In the genomic region with DNA sequence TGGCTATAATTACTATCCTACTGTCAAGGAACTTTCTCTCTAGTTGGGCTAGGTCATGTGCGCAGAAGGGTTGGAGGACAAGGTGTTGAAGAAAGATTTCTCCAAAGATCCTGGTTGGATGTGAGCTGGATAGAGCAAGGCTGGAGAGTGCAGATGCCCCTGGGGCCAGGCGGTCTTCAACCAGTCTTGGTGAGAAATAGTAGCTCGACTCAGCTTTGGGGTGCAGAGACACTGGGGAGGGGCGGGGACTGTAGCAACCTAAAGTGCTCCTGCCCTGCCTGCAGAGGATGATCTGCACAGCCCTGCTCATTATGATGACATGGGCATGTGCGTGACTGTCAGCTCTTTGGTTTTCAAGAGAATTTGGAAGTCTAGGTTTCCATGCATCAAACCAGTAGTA, we compare ENCODE assay signal across 29 cellular contexts. TPM values are rescaled to one million over a fixed set of nuclear protein-coding genes. Genes with fewer than 3 reads are reported as not detected.
"Had no signal": no experiment of that assay in that cellular context is flagged by ENCODE, and none has a peak within 500 bp of the region (broad histone marks: within the 10 kb centered on the region; RNA-seq: fewer than 3 reads in every experiment).

No MANE protein-coding gene starts in this region.

- H3K27me3 Mint-ChIP-seq: activated naive CD8-positive, alpha-beta T cell treated with anti-CD3 and anti-CD28 coated beads for 36 hours had no signal

- H3K27ac Mint-ChIP-seq: activated B cell treated with CpG ODN at 0.5 μM for 24 hours; activated CD8-positive, alpha-beta T cell treated with anti-CD3 and anti-CD28 coated beads for 36 hours; activated naive CD4-positive, alpha-beta T cell treated with anti-CD3 and anti-CD28 coated beads for 36 hours; activated naive CD8-positive, alpha-beta T cell treated with anti-CD3 and anti-CD28 coated beads for 36 hours; activated T-cell treated with anti-CD3 and anti-CD28 coated beads, Interleukin-2, amount 50 U/mL, for 72 hours; dendritic cell treated with granulocyte-macrophage colony-stimulating factor and Interleukin-4, amounts not matched to agents 40 ng/mL and 50 ng/mL, for 4 days; nephron progenitor cell; progenitor cell of endocrine pancreas; stimulated activated naive B cell treated with anti-CD40 and anti-IgM and Interleukin-4, amounts not matched to agents 10 μg/mL and 1 μg/mL and 100 μg/mL, for 72 hours; T-helper 2 cell treated with Interferon-gamma antibody and Interleukin-4, amounts not matched to agents 5 μg/mL and 100 μg/mL, for 36 hours had no signal

- ATAC-seq: activated CD8-positive, alpha-beta T cell treated with anti-CD3 and anti-CD28 coated beads for 36 hours; activated T-cell treated with anti-CD3 and anti-CD28 coated beads, Interleukin-2, amount 50 U/mL, for 72 hours; foreskin keratinocyte; heart right ventricle; left lung; lower lobe of right lung; mucosa of descending colon; stimulated activated naive B cell treated with anti-CD40 and anti-IgM and Interleukin-4, amounts not matched to agents 10 μg/mL and 1 μg/mL and 100 μg/mL, for 72 hours had no signal

- H3K4me3 Mint-ChIP-seq: activated B cell treated with CpG ODN at 0.5 μM for 24 hours; activated CD8-positive, alpha-beta T cell treated with anti-CD3 and anti-CD28 coated beads for 36 hours; activated naive CD4-positive, alpha-beta T cell treated with anti-CD3 and anti-CD28 coated beads for 36 hours; activated naive CD8-positive, alpha-beta T cell treated with anti-CD3 and anti-CD28 coated beads for 36 hours; activated T-cell treated with anti-CD3 and anti-CD28 coated beads, Interleukin-2, amount 50 U/mL, for 72 hours; dendritic cell treated with granulocyte-macrophage colony-stimulating factor and Interleukin-4, amounts not matched to agents 40 ng/mL and 50 ng/mL, for 4 days; nephron progenitor cell; stimulated activated naive B cell treated with anti-CD40 and anti-IgM and Interleukin-4, amounts not matched to agents 10 μg/mL and 1 μg/mL and 100 μg/mL, for 72 hours; T-helper 2 cell treated with Interferon-gamma antibody and Interleukin-4, amounts not matched to agents 5 μg/mL and 100 μg/mL, for 36 hours had no signal

- H3K4me1 Mint-ChIP-seq: activated B cell treated with CpG ODN at 0.5 μM for 24 hours; activated naive CD8-positive, alpha-beta T cell treated with anti-CD3 and anti-CD28 coated beads for 36 hours; nephron progenitor cell; stimulated activated naive B cell treated with anti-CD40 and anti-IgM and Interleukin-4, amounts not matched to agents 10 μg/mL and 1 μg/mL and 100 μg/mL, for 72 hours had no signal

- DNase-seq: activated B cell treated with CpG ODN at 0.5 μM for 24 hours; activated CD4-positive, alpha-beta T cell treated with anti-CD3 and anti-CD28 coated beads, Interleukin-2, amount 50 U/mL, for 1 hour; activated CD8-positive, alpha-beta T cell treated with anti-CD3 and anti-CD28 coated beads for 36 hours; activated naive CD4-positive, alpha-beta T cell treated with anti-CD3 and anti-CD28 coated beads for 36 hours; activated naive CD8-positive, alpha-beta T cell treated with anti-CD3 and anti-CD28 coated beads for 36 hours; activated T-cell treated with anti-CD3 and anti-CD28 coated beads for 4 hours; activated T-cell treated with anti-CD3 and anti-CD28 coated beads, Interleukin-2, amount 50 U/mL, for 72 hours; brain microvascular endothelial cell; caudate nucleus; effector CD4-positive, alpha-beta T cell; foreskin keratinocyte; heart right ventricle; kidney glomerular epithelial cell; left lung; lower lobe of right lung; mesendoderm; mucosa of descending colon; nephron progenitor cell; ovary; retina; stimulated activated CD4-positive, alpha-beta T cell treated with anti-CD3 and anti-CD28 coated beads, Interleukin-15, amount 100 ng/mL, for 24 hours; stimulated activated CD4-positive, alpha-beta T cell treated with anti-CD3 and anti-CD28 coated beads, Interleukin-2, amount 100 ng/mL, for 24 hours; stimulated activated naive B cell treated with anti-CD40 and anti-IgM and Interleukin-4, amounts not matched to agents 10 μg/mL and 1 μg/mL and 100 μg/mL, for 72 hours; T-helper 1 cell had no signal

- H3K9me3 Mint-ChIP-seq: activated B cell treated with CpG ODN at 0.5 μM for 24 hours; activated CD8-positive, alpha-beta T cell treated with anti-CD3 and anti-CD28 coated beads for 36 hours; activated naive CD4-positive, alpha-beta T cell treated with anti-CD3 and anti-CD28 coated beads for 36 hours; activated naive CD8-positive, alpha-beta T cell treated with anti-CD3 and anti-CD28 coated beads for 36 hours; dendritic cell treated with granulocyte-macrophage colony-stimulating factor and Interleukin-4, amounts not matched to agents 40 ng/mL and 50 ng/mL, for 4 days; T-helper 2 cell treated with Interferon-gamma antibody and Interleukin-4, amounts not matched to agents 5 μg/mL and 100 μg/mL, for 36 hours had no signal

- H3K36me3 Mint-ChIP-seq: activated naive CD8-positive, alpha-beta T cell treated with anti-CD3 and anti-CD28 coated beads for 36 hours; stimulated activated naive B cell treated with anti-CD40 and anti-IgM and Interleukin-4, amounts not matched to agents 10 μg/mL and 1 μg/mL and 100 μg/mL, for 72 hours had no signal

RNA-seq across cellular contexts. Expression of a gene that starts 35.9 kb away (rescaled TPM):
- total RNA-seq: activated B cell treated with CpG ODN at 0.5 μM for 24 hours; activated CD8-positive, alpha-beta T cell treated with anti-CD3 and anti-CD28 coated beads for 36 hours; activated naive CD4-positive, alpha-beta T cell treated with anti-CD3 and anti-CD28 coated beads for 36 hours; activated naive CD8-positive, alpha-beta T cell treated with anti-CD3 and anti-CD28 coated beads for 36 hours; activated T-cell treated with anti-CD3 and anti-CD28 coated beads, Interleukin-2, amount 50 U/mL, for 72 hours; chondrocyte; myocyte had no signal
